ENCODE assay signal across 10 cellular contexts in the genomic region with DNA sequence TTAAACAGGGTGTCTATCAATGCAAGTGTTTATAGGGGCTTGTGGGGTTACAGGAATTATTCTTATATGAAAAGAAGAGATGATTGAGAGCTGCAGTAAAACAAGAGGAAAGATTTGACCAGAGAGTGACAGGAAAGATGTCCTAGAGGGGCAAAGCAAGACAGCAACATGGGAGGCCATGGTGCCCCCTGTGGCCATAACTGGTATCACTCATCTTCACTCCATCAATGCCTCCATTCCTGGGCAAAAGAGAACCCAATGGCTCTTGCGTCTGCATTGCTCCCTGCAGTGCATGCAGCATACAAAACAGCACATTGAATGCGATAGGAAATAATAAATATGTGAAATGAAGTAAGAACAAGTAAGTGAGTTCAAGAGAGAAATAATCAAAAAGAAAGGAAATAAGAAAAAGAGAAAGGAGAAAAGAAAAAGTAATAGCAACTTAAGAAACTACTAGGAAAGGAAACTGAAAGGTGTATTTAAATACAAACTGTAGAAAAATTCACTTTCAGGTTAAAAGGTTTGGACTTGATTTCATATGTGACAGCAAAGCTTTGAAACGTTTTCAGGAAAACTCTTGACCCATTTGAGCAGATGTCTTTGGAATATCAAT.
DNase-seq lines count a peak whose midpoint lies in the region; ATAC-seq and TF ChIP-seq lines count a peak whose summit lies in the region.
"Had no signal": no experiment of that assay in that cellular context is flagged by ENCODE, and none has a peak within 500 bp of the region (broad histone marks: within the 10 kb centered on the region; RNA-seq: fewer than 3 reads in every experiment).

No MANE protein-coding gene starts in this region.

- H3K27me3 Mint-ChIP-seq in CD8-positive, alpha-beta memory T cell = no peaks in the 10 kb centered on the region

- POLR2A ChIA-PET in CD8-positive, alpha-beta memory T cell (lab: Charles Lee) = no interaction called here

- DNase-seq in NCI-H1930 (lab: John Stamatoyannopoulos, UW) (peak; percentile 10 to 32), fibroblast of pulmonary artery (ENCODE audit: low read depth) (peak; percentile 24), medulla oblongata (ENCODE audit: extremely low spot score) (no peak), NCI-H2227 (lab: John Stamatoyannopoulos, UW; ENCODE audit: unreplicated experiment) (no peak)
- DNase-seq in activated effector memory CD4-positive, alpha-beta T cell treated with Interleukin-2 at 50 U/mL for 16 hours = no peak
- no peak for DNase-seq in CD8-positive, alpha-beta memory T cell
- DNase-seq: islet precursor cell, T-helper 1 cell had no signal

- ATAC-seq in GM18508 (IDR thresholded peaks at IDR 0.05; ENCODE audit: insufficient read depth, unreplicated experiment) = peak; percentile 56

- H3K27ac ChIP-seq in C4-2B = no peak overlapping the region
- H3K27ac ChIP-seq in CD8-positive, alpha-beta memory T cell (ENCODE audit: low read depth, low read length) = no peak overlapping the region

- no peaks in the 10 kb centered on the region for H3K36me3 ChIP-seq in CD8-positive, alpha-beta memory T cell (ENCODE audit: insufficient read depth, low read length)

- H3K27me3 ChIP-seq in CD8-positive, alpha-beta memory T cell (ENCODE audit: insufficient read depth, low read length, poor library complexity, severe bottlenecking) = no peaks in the 10 kb centered on the region

- peak; percentile 82 for TF ChIP-seq CTCF in C4-2B (conservative IDR thresholded peaks at IDR 0.05)
- peak; percentile 56 for TF ChIP-seq CTCF in fibroblast of pulmonary artery (IDR thresholded peaks at IDR 0.05; ENCODE audit: low read length, missing control alignments)

- H3K4me1 Mint-ChIP-seq in CD8-positive, alpha-beta memory T cell = no peaks in the 10 kb centered on the region

- CTCF ChIA-PET in CD8-positive, alpha-beta memory T cell (lab: Charles Lee) = no interaction called here

- H3K9me3 ChIP-seq in CD8-positive, alpha-beta memory T cell (ENCODE audit: low read length) = no peaks in the 10 kb centered on the region

- no peak overlapping the region for H3K27ac Mint-ChIP-seq in CD8-positive, alpha-beta memory T cell

- H3K4me3 ChIP-seq in fibroblast of pulmonary artery (replicated peaks; ENCODE audit: low read depth, low read length) = no peak overlapping the region
- H3K4me3 ChIP-seq in CD8-positive, alpha-beta memory T cell (ENCODE audit: low read length) = no peak overlapping the region

- no peaks in the 10 kb centered on the region for H3K4me1 ChIP-seq in CD8-positive, alpha-beta memory T cell (ENCODE audit: insufficient read depth, low read length)

- H3K36me3 Mint-ChIP-seq in CD8-positive, alpha-beta memory T cell = no peaks in the 10 kb centered on the region

- H3K9me3 Mint-ChIP-seq in CD8-positive, alpha-beta memory T cell = peaks cover 4 to 14% (median 8%) of the 10 kb centered on the region in 5 donors

- H3K4me3 Mint-ChIP-seq in CD8-positive, alpha-beta memory T cell = no peak overlapping the region

Comparison
In these comparisons a context has a peak if more than half of its experiments do, and no peak if none do; other contexts are left out.
1. DNase-seq: peak in NCI-H1930 (2 of 2) and fibroblast of pulmonary artery (single experiment); none in activated effector memory CD4-positive, alpha-beta T cell treated with Interleukin-2 at 50 U/mL for 16 hours (single experiment), medulla oblongata (single experiment), NCI-H2227 (single experiment) and CD8-positive, alpha-beta memory T cell (0 of 5).